In the genomic region with DNA sequence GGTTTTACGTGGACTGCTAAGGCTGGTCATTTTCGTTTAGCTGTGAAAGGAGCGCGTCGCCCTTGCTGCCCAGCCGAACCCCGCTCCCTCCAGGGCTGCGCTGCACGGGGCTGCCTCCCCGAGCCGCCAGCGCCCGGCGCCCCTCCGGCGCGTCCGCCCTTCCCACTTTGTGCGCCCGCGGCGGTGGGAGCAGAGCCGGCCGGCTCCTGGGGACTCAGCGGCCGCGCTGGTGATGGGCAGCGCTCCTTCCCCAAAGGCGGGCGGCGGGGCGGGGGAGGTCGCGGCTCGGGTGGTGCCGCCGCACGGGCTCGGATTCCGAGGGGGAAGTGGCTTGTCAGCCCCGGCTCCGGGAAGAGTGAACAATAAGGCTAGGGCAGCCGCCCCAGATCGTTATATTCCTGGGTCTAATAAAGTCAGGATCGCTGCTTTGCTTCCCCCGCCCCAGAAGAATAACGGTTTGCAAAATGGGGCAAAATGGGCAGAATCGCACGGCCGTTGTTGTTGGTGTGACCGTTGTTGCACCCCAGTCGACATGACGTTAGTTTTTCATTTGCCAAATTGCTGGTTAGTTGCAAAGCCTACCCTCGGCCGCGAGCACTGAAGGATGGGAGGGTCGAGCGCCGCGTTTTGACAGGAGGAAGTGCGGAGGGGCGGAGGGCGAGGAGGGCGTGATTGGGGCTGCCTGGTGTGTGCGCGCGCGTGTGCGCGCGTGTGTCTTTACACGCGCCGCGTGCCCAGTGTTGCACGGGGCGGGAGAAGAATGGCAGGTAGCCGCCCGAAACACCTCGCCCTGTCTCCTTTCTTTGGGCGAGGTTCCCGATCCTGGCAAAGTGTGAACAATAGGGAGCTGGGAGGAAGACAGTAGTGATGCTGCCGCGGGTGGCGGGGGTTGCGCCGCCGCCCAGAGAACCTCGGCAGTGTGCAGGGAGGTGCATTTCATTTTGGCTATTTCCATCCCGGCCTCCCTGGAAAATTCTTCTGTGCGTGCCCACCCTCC, we compare ENCODE assay signal across 8 cellular contexts. TPM values are rescaled to one million over a fixed set of nuclear protein-coding genes. Genes with fewer than 3 reads are reported as not detected.
DNase-seq lines count a peak whose midpoint lies in the region; ATAC-seq and TF ChIP-seq lines count a peak whose summit lies in the region.

No MANE protein-coding gene starts in this region.

- TF ChIP-seq CTCF in cardiac fibroblast (IDR thresholded peaks at IDR 0.05; ENCODE audit: low read depth, low read length) = no peak

- peak overlapping the region; percentile 39 to 56 for H3K4me3 ChIP-seq in cardiac fibroblast (replicated peaks in 1 of 2; ENCODE audit: low read depth in 2 of 2, low read length in 2 of 2)

- peak overlapping the region; percentile 32 for H3K27ac Mint-ChIP-seq in activated CD4-positive, alpha-beta T cell treated with anti-CD3 and anti-CD28 coated beads, Interleukin-2, amount 10 ng/mL, durations not matched to agents 24 days and 14 days
- peak overlapping the region; percentile 50 for H3K27ac Mint-ChIP-seq in stimulated activated effector memory CD8-positive, alpha-beta T cell treated with anti-CD3 and anti-CD28 coated beads, Interleukin-12 subunit alpha, Interleukin-12 subunit beta, amount 100 ng/mL, for 72 hours

- peak overlapping the region; percentile 85 for H3K27ac ChIP-seq in layer of hippocampus (ENCODE audit: low read depth, low read length)

- H3K27me3 Mint-ChIP-seq in activated CD4-positive, alpha-beta T cell treated with anti-CD3 and anti-CD28 coated beads, Interleukin-2, amount 10 ng/mL, durations not matched to agents 24 days and 14 days = peaks cover 66% of the 10 kb centered on the region

- peak; percentile 58 for ATAC-seq in stimulated activated effector memory CD8-positive, alpha-beta T cell treated with anti-CD3 and anti-CD28 coated beads, Interleukin-12 subunit alpha, Interleukin-12 subunit beta, amount 100 ng/mL, for 72 hours
- no peak for ATAC-seq in HG03521 (IDR thresholded peaks at IDR 0.05; ENCODE audit: unreplicated experiment)
- ATAC-seq in HG02970 (IDR thresholded peaks at IDR 0.05; ENCODE audit: low FRiP score, unreplicated experiment) = no peak

- H3K4me1 Mint-ChIP-seq in activated CD4-positive, alpha-beta T cell treated with anti-CD3 and anti-CD28 coated beads, Interleukin-2, amount 10 ng/mL, durations not matched to agents 24 days and 14 days = peaks cover 12% of the 10 kb centered on the region
- H3K4me1 Mint-ChIP-seq in stimulated activated effector memory CD8-positive, alpha-beta T cell treated with anti-CD3 and anti-CD28 coated beads, Interleukin-12 subunit alpha, Interleukin-12 subunit beta, amount 100 ng/mL, for 72 hours = peaks cover 20% of the 10 kb centered on the region

- peak overlapping the region; percentile 82 for H3K4me3 Mint-ChIP-seq in activated CD4-positive, alpha-beta T cell treated with anti-CD3 and anti-CD28 coated beads, Interleukin-2, amount 10 ng/mL, durations not matched to agents 24 days and 14 days
- peak overlapping the region; percentile 79 for H3K4me3 Mint-ChIP-seq in stimulated activated effector memory CD8-positive, alpha-beta T cell treated with anti-CD3 and anti-CD28 coated beads, Interleukin-12 subunit alpha, Interleukin-12 subunit beta, amount 100 ng/mL, for 72 hours

- no peaks in the 10 kb centered on the region for H3K36me3 Mint-ChIP-seq in activated CD4-positive, alpha-beta T cell treated with anti-CD3 and anti-CD28 coated beads, Interleukin-2, amount 10 ng/mL, durations not matched to agents 24 days and 14 days (ENCODE audit: low read depth)
- no peaks in the 10 kb centered on the region for H3K36me3 Mint-ChIP-seq in stimulated activated effector memory CD8-positive, alpha-beta T cell treated with anti-CD3 and anti-CD28 coated beads, Interleukin-12 subunit alpha, Interleukin-12 subunit beta, amount 100 ng/mL, for 72 hours

- H3K9me3 Mint-ChIP-seq in activated CD4-positive, alpha-beta T cell treated with anti-CD3 and anti-CD28 coated beads, Interleukin-2, amount 10 ng/mL, durations not matched to agents 24 days and 14 days = no peaks in the 10 kb centered on the region
- no peaks in the 10 kb centered on the region for H3K9me3 Mint-ChIP-seq in stimulated activated effector memory CD8-positive, alpha-beta T cell treated with anti-CD3 and anti-CD28 coated beads, Interleukin-12 subunit alpha, Interleukin-12 subunit beta, amount 100 ng/mL, for 72 hours

- peak; percentile 64 for DNase-seq in activated CD4-positive, alpha-beta T cell treated with anti-CD3 and anti-CD28 coated beads, Interleukin-2, amount 10 ng/mL, durations not matched to agents 24 days and 14 days
- no peak for DNase-seq in activated CD4-positive, alpha-beta T cell treated with anti-CD3 and anti-CD28 coated beads for 1 hour
- DNase-seq in NCI-H774 (lab: John Stamatoyannopoulos, UW) = peak; percentile 73
- no peak for DNase-seq in cardiac fibroblast (ENCODE audit: low read depth in 2 of 2)
- no peak for DNase-seq in stimulated activated effector memory CD8-positive, alpha-beta T cell treated with anti-CD3 and anti-CD28 coated beads, Interleukin-12 subunit alpha, Interleukin-12 subunit beta, amount 100 ng/mL, for 72 hours (ENCODE audit: low spot score in 2 of 2)

- no peaks in the 10 kb centered on the region for H3K27me3 ChIP-seq in layer of hippocampus (ENCODE audit: control insufficient read depth, insufficient read depth, low read length)

- intact Hi-C loops in activated CD4-positive, alpha-beta T cell treated with anti-CD3 and anti-CD28 coated beads, Interleukin-2, amount 10 ng/mL, durations not matched to agents 24 days and 14 days (cut with micrococcal nuclease) = no loop called here

RNA-seq across cellular contexts. Expression of gene NCAM1, which starts 0.8 kb away (rescaled TPM):
- total RNA-seq in activated CD4-positive, alpha-beta T cell treated with anti-CD3 and anti-CD28 coated beads, Interleukin-2, amount 10 ng/mL, durations not matched to agents 24 days and 14 days = not detected in 2 replicates

Comparison
In these comparisons a context has a peak if more than half of its experiments do, and no peak if none do; other contexts are left out.
1. DNase-seq: peak in activated CD4-positive, alpha-beta T cell treated with anti-CD3 and anti-CD28 coated beads, Interleukin-2, amount 10 ng/mL, durations not matched to agents 24 days and 14 days (single experiment) and NCI-H774 (single experiment); none in activated CD4-positive, alpha-beta T cell treated with anti-CD3 and anti-CD28 coated beads for 1 hour (single experiment), cardiac fibroblast (0 of 2) and stimulated activated effector memory CD8-positive, alpha-beta T cell treated with anti-CD3 and anti-CD28 coated beads, Interleukin-12 subunit alpha, Interleukin-12 subunit beta, amount 100 ng/mL, for 72 hours (0 of 2).